In the genomic region with DNA sequence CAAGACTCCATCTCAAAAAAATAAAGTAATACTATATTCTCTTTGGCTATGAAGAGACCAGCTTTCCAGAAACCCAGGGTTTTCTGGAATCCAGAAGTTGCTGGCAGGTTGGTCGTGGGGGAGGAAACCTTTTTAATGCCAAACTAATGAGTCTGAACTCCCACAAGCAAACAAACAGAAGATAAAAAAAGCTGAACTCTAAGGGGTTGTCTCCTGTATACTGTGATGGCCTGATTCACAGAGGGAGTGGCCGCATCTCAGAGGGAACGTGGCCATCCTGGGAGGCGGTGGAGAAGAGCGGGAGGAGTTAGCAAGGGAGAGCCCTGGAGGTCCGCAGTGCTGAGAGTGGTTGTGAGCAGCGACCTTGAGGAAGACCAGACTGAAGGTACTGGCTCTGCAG, we compare ENCODE assay signal across 2 cellular contexts.
TF ChIP-seq lines count a peak whose summit lies in the region.

No MANE protein-coding gene starts in this region.

TF ChIP-seq in IMR-90, 13 proteins besides CTCF, POLR2A, EP300 and RAD21:
- TF ChIP-seq RFX5 (IDR thresholded peaks at IDR 0.05; ENCODE audit: low read depth, low read length): no peak
- TF ChIP-seq SMC3 (IDR thresholded peaks at IDR 0.05; ENCODE audit: low read depth, low read length): no peak
- TF ChIP-seq MAFK (IDR thresholded peaks at IDR 0.05; ENCODE audit: low read depth, low read length): no peak
- TF ChIP-seq CHD1 (IDR thresholded peaks at IDR 0.05; ENCODE audit: low read depth, low read length): no peak
- TF ChIP-seq RCOR1 (IDR thresholded peaks at IDR 0.05; ENCODE audit: insufficient replicate concordance, low read length): no peak
- TF ChIP-seq MAZ (IDR thresholded peaks at IDR 0.05; ENCODE audit: borderline replicate concordance, low read depth, low read length): no peak
- TF ChIP-seq NFE2L2 (IDR thresholded peaks at IDR 0.05; ENCODE audit: low read depth, low read length): no peak
- TF ChIP-seq, protein P1, sequence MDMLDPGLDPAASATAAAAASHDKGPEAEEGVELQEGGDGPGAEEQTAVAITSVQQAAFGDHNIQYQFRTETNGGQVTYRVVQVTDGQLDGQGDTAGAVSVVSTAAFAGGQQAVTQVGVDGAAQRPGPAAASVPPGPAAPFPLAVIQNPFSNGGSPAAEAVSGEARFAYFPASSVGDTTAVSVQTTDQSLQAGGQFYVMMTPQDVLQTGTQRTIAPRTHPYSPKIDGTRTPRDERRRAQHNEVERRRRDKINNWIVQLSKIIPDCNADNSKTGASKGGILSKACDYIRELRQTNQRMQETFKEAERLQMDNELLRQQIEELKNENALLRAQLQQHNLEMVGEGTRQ (IDR thresholded peaks at IDR 0.05; ENCODE audit: low read depth, low read length): no peak
- TF ChIP-seq, protein P2, sequence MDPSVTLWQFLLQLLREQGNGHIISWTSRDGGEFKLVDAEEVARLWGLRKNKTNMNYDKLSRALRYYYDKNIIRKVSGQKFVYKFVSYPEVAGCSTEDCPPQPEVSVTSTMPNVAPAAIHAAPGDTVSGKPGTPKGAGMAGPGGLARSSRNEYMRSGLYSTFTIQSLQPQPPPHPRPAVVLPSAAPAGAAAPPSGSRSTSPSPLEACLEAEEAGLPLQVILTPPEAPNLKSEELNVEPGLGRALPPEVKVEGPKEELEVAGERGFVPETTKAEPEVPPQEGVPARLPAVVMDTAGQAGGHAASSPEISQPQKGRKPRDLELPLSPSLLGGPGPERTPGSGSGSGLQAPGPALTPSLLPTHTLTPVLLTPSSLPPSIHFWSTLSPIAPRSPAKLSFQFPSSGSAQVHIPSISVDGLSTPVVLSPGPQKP (IDR thresholded peaks at IDR 0.05; ENCODE audit: borderline replicate concordance, low read depth, low read length): no peak
- no peak for TF ChIP-seq BHLHE40 (IDR thresholded peaks at IDR 0.05; ENCODE audit: low read depth, low read length)
- TF ChIP-seq CEBPB (IDR thresholded peaks at IDR 0.05; ENCODE audit: low read depth, low read length): no peak
TF ChIP-seq in IMR-90: peak in this region for 0.

TF ChIP-seq in HepG2, 621 proteins besides CTCF, POLR2A, EP300 and RAD21:
- TF ChIP-seq SP4 (CRISPR knock-in tag; IDR thresholded peaks at IDR 0.05) (no peak), ZNF431 (CRISPR knock-in tag; IDR thresholded peaks at IDR 0.05; ENCODE audit: borderline replicate concordance, low read depth) (no peak), TAF1 (CRISPR knock-in tag; IDR thresholded peaks at IDR 0.05) (no peak), ZNF121 (CRISPR knock-in tag; IDR thresholded peaks at IDR 0.05) (0 out of 2 replicates have a peak, but pooled peaks have one; percentile 10), SMARCC2 (IDR thresholded peaks at IDR 0.05) (no peak), ZNF224 (CRISPR knock-in tag; IDR thresholded peaks at IDR 0.05) (no peak), MED1 (CRISPR knock-in tag; IDR thresholded peaks at IDR 0.05) (no peak)
- TF ChIP-seq, protein P3, sequence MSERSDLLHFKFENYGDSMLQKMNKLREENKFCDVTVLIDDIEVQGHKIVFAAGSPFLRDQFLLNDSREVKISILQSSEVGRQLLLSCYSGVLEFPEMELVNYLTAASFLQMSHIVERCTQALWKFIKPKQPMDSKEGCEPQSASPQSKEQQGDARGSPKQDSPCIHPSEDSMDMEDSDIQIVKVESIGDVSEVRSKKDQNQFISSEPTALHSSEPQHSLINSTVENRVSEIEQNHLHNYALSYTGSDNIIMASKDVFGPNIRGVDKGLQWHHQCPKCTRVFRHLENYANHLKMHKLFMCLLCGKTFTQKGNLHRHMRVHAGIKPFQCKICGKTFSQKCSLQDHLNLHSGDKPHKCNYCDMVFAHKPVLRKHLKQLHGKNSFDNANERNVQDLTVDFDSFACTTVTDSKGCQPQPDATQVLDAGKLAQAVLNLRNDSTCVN (CRISPR knock-in tag; IDR thresholded peaks at IDR 0.05; ENCODE audit: borderline replicate concordance): peak; percentile 84
